In the genomic region with DNA sequence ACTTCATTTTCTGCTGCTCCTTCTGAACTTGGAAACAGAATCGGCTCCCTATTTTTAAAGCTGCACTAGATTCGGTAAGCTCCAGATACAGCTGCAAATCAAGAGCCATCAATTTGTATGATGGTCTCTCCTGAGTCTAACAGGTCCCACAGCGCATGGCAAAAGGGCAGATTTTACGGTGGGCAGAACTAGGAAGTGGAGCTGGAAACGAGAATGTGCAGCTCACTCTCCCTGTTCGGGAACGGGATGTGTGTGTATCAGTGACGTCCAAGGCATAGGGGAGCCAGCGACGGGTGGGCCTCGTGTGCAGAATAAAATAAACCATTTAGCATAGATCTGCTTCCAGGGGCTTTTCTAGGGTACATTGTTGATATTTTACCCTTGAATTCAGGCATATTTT, we compare ENCODE assay signal across 15 cellular contexts.
DNase-seq lines count a peak whose midpoint lies in the region; ATAC-seq, FAIRE-seq and TF ChIP-seq lines count a peak whose summit lies in the region.
"Had no signal": no experiment of that assay in that cellular context is flagged by ENCODE, and none has a peak within 500 bp of the region (broad histone marks: within the 10 kb centered on the region; RNA-seq: fewer than 3 reads in every experiment).

No MANE protein-coding gene starts in this region.

- intact Hi-C loops in kidney (cut with DNase I): no loop called here

- no peaks in the 10 kb centered on the region for H3K27me3 Mint-ChIP-seq in chondrocyte (ENCODE audit: low read depth)

- H3K4me3 ChIP-seq in kidney (ENCODE audit: low read length in 2 of 2) (no peak overlapping the region), skeletal muscle tissue (ENCODE audit: low read length in 3 of 3) (peak overlapping the region; percentile 44 to 56 (median 46))

- no peak overlapping the region for H3K4me3 Mint-ChIP-seq in chondrocyte (ENCODE audit: unreplicated experiment)
- H3K4me3 Mint-ChIP-seq: naive thymus-derived CD4-positive, alpha-beta T cell had no signal

- H3K27me3 ChIP-seq in skeletal muscle tissue (ENCODE audit: control insufficient read depth in 3 of 3, insufficient read depth in 3 of 3, low read length in 3 of 3): peaks cover 5 to 20% (median 8%) of the 10 kb centered on the region in 3 donors

- H3K9me3 ChIP-seq in kidney (ENCODE audit: control insufficient read depth in 1 of 2, low read length in 2 of 2) (no peaks in the 10 kb centered on the region), skeletal muscle tissue (ENCODE audit: control insufficient read depth in 3 of 3, low read length in 3 of 3) (no peaks in the 10 kb centered on the region)

- H3K4me1 ChIP-seq in kidney (ENCODE audit: control insufficient read depth in 1 of 2, insufficient read depth in 1 of 2, low read depth in 1 of 2, low read length in 2 of 2): peaks cover 0 to 4% of the 10 kb centered on the region in 2 donors
- H3K4me1 ChIP-seq in skeletal muscle tissue (ENCODE audit: control insufficient read depth in 3 of 3, insufficient read depth in 3 of 3, low read length in 3 of 3): peaks cover 30 to 38% (median 35%) of the 10 kb centered on the region in 3 donors

- ATAC-seq in GM21360 (IDR thresholded peaks at IDR 0.05; ENCODE audit: unreplicated experiment) (no peak), HG02571 (IDR thresholded peaks at IDR 0.05; ENCODE audit: unreplicated experiment) (no peak)
- ATAC-seq: naive thymus-derived CD4-positive, alpha-beta T cell; stimulated activated naive CD8-positive, alpha-beta T cell treated with anti-CD3 and anti-CD28 coated beads, Interleukin-15, Interleukin-2, amounts not matched to agents 100 U/mL and 50 U/mL, for 24 hours had no signal

- H3K36me3 Mint-ChIP-seq in chondrocyte (ENCODE audit: low read depth): peaks cover 31% of the 10 kb centered on the region
- H3K36me3 Mint-ChIP-seq: naive thymus-derived CD4-positive, alpha-beta T cell had no signal

- no peaks in the 10 kb centered on the region for H3K9me3 Mint-ChIP-seq in chondrocyte (ENCODE audit: low read depth)

- H3K27ac ChIP-seq in kidney (ENCODE audit: low read depth in 2 of 2, low read length in 2 of 2) (peak overlapping the region; percentile 5 to 79), skeletal muscle tissue (ENCODE audit: low read depth, low read length) (peak overlapping the region; percentile 81)

- no peak for FAIRE-seq in kidney (lab: Jason Lieb, UNC)
- FAIRE-seq: colon had no signal

- H3K9ac ChIP-seq in kidney (ENCODE audit: low read length in 2 of 2): no peak overlapping the region
- peak overlapping the region in 2 of 3 donors; percentile 2 to 73 for H3K9ac ChIP-seq in skeletal muscle tissue (ENCODE audit: low read depth in 1 of 3, low read length in 3 of 3)

- H3K36me3 ChIP-seq in kidney (ENCODE audit: control insufficient read depth in 1 of 2, insufficient read depth in 2 of 2, low read length in 2 of 2): peaks cover 3 to 4% of the 10 kb centered on the region in 2 donors
- H3K36me3 ChIP-seq in skeletal muscle tissue (ENCODE audit: control insufficient read depth in 3 of 3, insufficient read depth in 3 of 3, low read length in 3 of 3): no peaks in the 10 kb centered on the region

- H3K4me1 Mint-ChIP-seq in chondrocyte (ENCODE audit: low read depth): peaks cover 73% of the 10 kb centered on the region
- H3K4me1 Mint-ChIP-seq: naive thymus-derived CD4-positive, alpha-beta T cell had no signal

- no peak for TF ChIP-seq CTCF in chondrocyte (IDR thresholded peaks at IDR 0.05)
- no peak for TF ChIP-seq CTCF in kidney (IDR thresholded peaks at IDR 0.05; ENCODE audit: borderline replicate concordance, extremely low read depth, insufficient read depth)

- DNase-seq in EL (peak; percentile 68), chondrocyte (ENCODE audit: low spot score) (no peak), kidney (no peak), SW480 (ENCODE audit: low spot score) (no peak), cerebellar cortex (ENCODE audit: low spot score) (no peak)
- DNase-seq: activated CD4-positive, CD25-positive, alpha-beta regulatory T cell treated with anti-CD3 and anti-CD28 coated beads, Interleukin-2, amount 50 U/mL, for 72 hours; activated effector memory CD4-positive, alpha-beta T cell treated with Interleukin-2 at 50 U/mL for 16 hours; naive thymus-derived CD4-positive, alpha-beta T cell; SHP77; stimulated activated CD4-positive, alpha-beta T cell treated with anti-CD3 and anti-CD28 coated beads, Interleukin-2, amount 100 ng/mL, for 48 hours; stimulated activated naive CD8-positive, alpha-beta T cell treated with anti-CD3 and anti-CD28 coated beads, Interleukin-15, Interleukin-2, amounts not matched to agents 100 U/mL and 50 U/mL, for 24 hours had no signal

- peak overlapping the region; percentile 94 for H3K27ac Mint-ChIP-seq in chondrocyte (ENCODE audit: unreplicated experiment)
- H3K27ac Mint-ChIP-seq: naive thymus-derived CD4-positive, alpha-beta T cell had no signal

Comparison
In these comparisons a context has a peak if more than half of its experiments do, and no peak if none do; other contexts are left out.
1. H3K4me3 ChIP-seq: peak in skeletal muscle tissue (3 of 3); none in kidney (0 of 2).
2. H3K9ac ChIP-seq: peak in skeletal muscle tissue (2 of 3); none in kidney (0 of 2).